ENCODE assay signal across 1 cellular context in the genomic region with DNA sequence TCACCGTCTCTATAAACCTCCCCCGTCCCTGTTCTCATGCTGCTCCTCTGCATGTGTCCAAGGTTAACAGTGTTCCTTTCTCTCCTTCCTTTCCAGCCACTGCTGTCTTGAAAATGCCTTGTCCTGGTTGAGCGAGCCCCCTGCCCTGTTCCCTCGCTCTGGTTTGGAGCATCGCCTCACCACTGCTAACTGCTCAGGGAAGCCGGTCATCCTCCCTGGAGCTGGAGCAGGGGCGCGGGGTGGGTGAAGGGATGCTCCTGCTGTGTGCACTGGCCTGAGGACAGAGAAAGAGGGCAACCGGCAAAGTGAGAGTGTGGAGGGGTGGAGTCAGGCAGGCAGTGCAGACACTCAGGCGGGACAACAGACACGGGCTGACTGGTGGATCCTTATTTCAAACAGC.
TF ChIP-seq lines count a peak whose summit lies in the region.

No MANE protein-coding gene starts in this region.

TF ChIP-seq in H1, 55 proteins besides CTCF, POLR2A, EP300 and RAD21 (continued from another document):
- TF ChIP-seq EZH2 (IDR thresholded peaks at IDR 0.05; ENCODE audit: low read depth, low read length, severe bottlenecking) (no peak), SIX5 (IDR thresholded peaks at IDR 0.05; ENCODE audit: low read depth, low read length) (no peak), RFX5 (IDR thresholded peaks at IDR 0.05; ENCODE audit: borderline replicate concordance, low read depth, low read length) (no peak), TAF1 (IDR thresholded peaks at IDR 0.05; ENCODE audit: low read depth, low read length) (no peak), EGR1 (IDR thresholded peaks at IDR 0.05; ENCODE audit: borderline replicate concordance, low read depth, low read length) (no peak), ZNF274 (IDR thresholded peaks at IDR 0.05; ENCODE audit: borderline replicate concordance, extremely low read depth, low read length) (no peak), CHD1 (IDR thresholded peaks at IDR 0.05; ENCODE audit: low read depth, low read length) (no peak), KDM1A (IDR thresholded peaks at IDR 0.05; ENCODE audit: borderline replicate concordance, low read length) (no peak), ASH2L (IDR thresholded peaks at IDR 0.05; ENCODE audit: low read length) (no peak)
TF ChIP-seq in H1: peak in this region for 0.
